ENCODE assay signal across 17 cellular contexts in the genomic region with DNA sequence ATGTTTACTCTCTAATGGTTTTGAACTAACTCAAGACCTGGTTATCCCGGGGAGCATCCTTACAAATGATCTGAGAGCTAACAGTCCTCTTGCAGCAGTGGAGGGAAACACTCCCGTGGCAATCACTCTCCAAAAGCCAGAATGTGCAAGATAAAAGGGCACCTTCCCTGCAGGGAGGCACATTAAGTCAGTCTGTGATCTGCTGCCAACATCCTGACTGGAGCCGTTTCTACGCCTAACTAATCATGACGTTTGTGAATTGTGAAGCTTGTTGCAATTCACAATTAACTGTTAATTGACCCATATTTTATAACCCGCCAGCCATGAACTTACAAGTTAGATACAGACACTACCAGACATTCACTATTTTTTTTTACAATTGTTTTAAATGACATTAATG. TPM values are rescaled to one million over a fixed set of nuclear protein-coding genes. Genes with fewer than 3 reads are reported as not detected.
A peak's percentile ranks its signal among the peaks of the same experiment; 100 is the strongest.
DNase-seq lines count a peak whose midpoint lies in the region; ATAC-seq and TF ChIP-seq lines count a peak whose summit lies in the region.
"Had no signal": no experiment of that assay in that cellular context is flagged by ENCODE, and none has a peak within 500 bp of the region (broad histone marks: within the 10 kb centered on the region; RNA-seq: fewer than 3 reads in every experiment).

No MANE protein-coding gene starts in this region.

- intact Hi-C loops in stomach (cut with DNase I; ENCODE audit: low total_unique reads) = no loop called here

- H3K4me1 Mint-ChIP-seq in endodermal cell = peaks cover 23% of the 10 kb centered on the region

- ATAC-seq in HG03108 (IDR thresholded peaks at IDR 0.05; ENCODE audit: unreplicated experiment) (no peak), HG03196 (IDR thresholded peaks at IDR 0.05; ENCODE audit: unreplicated experiment) (no peak)
- ATAC-seq: activated CD8-positive, alpha-beta T cell treated with anti-CD3 and anti-CD28 coated beads, Interleukin-2, amount 10 ng/mL, durations not matched to agents 7 days and 5 days; activated T-cell treated with anti-CD3 and anti-CD28 coated beads, Interleukin-2, amount 50 U/mL, for 72 hours; stimulated activated naive B cell treated with anti-CD40 and anti-IgM and Interleukin-4, amounts not matched to agents 10 μg/mL and 1 μg/mL and 100 μg/mL, for 72 hours; T-cell had no signal

- no peak overlapping the region for H3K4me3 ChIP-seq in BLaER1
- no peak overlapping the region for H3K4me3 ChIP-seq in endodermal cell (ENCODE audit: low read length)
- no peak overlapping the region for H3K4me3 ChIP-seq in stomach
- H3K4me3 ChIP-seq: transverse colon had no signal

- peaks cover 11% of the 10 kb centered on the region for H3K36me3 Mint-ChIP-seq in endodermal cell (ENCODE audit: low read depth)
- H3K36me3 Mint-ChIP-seq: activated naive CD8-positive, alpha-beta T cell treated with anti-CD3 and anti-CD28 coated beads for 36 hours; stimulated activated naive B cell treated with anti-CD40 and anti-IgM and Interleukin-4, amounts not matched to agents 10 μg/mL and 1 μg/mL and 100 μg/mL, for 72 hours; T-cell had no signal

- no peak overlapping the region for H3K27ac ChIP-seq in BLaER1
- no peak overlapping the region for H3K27ac ChIP-seq in endodermal cell (ENCODE audit: low read depth, low read length)
- no peak overlapping the region for H3K27ac ChIP-seq in stomach
- H3K27ac ChIP-seq: transverse colon had no signal

- H3K9me3 ChIP-seq in BLaER1 (no peaks in the 10 kb centered on the region), endodermal cell (ENCODE audit: control insufficient read depth, low read length) (no peaks in the 10 kb centered on the region), stomach (no peaks in the 10 kb centered on the region)
- H3K9me3 ChIP-seq: transverse colon had no signal

- no peaks in the 10 kb centered on the region for H3K9me3 Mint-ChIP-seq in endodermal cell
- H3K9me3 Mint-ChIP-seq: activated B cell treated with CpG ODN at 0.5 μM for 24 hours; activated naive CD8-positive, alpha-beta T cell treated with anti-CD3 and anti-CD28 coated beads for 36 hours; activated T-cell treated with anti-CD3 and anti-CD28 coated beads, Interleukin-2, amount 50 U/mL, for 72 hours; stimulated activated naive B cell treated with anti-CD40 and anti-IgM and Interleukin-4, amounts not matched to agents 10 μg/mL and 1 μg/mL and 100 μg/mL, for 72 hours; T-cell had no signal

- H3K4me2 ChIP-seq in BLaER1 = peak overlapping the region; percentile 20

- H3K36me3 ChIP-seq in BLaER1 = no peaks in the 10 kb centered on the region
- no peaks in the 10 kb centered on the region for H3K36me3 ChIP-seq in endodermal cell (ENCODE audit: control insufficient read depth, insufficient read depth, low read length)
- H3K36me3 ChIP-seq in stomach = no peaks in the 10 kb centered on the region
- H3K36me3 ChIP-seq: transverse colon had no signal

- no peak overlapping the region for H3K4me3 Mint-ChIP-seq in endodermal cell
- H3K4me3 Mint-ChIP-seq: activated B cell treated with CpG ODN at 0.5 μM for 24 hours; activated CD8-positive, alpha-beta T cell treated with anti-CD3 and anti-CD28 coated beads, Interleukin-2, amount 10 ng/mL, durations not matched to agents 7 days and 5 days; activated naive CD8-positive, alpha-beta T cell treated with anti-CD3 and anti-CD28 coated beads for 36 hours; activated T-cell treated with anti-CD3 and anti-CD28 coated beads, Interleukin-2, amount 50 U/mL, for 72 hours; stimulated activated naive B cell treated with anti-CD40 and anti-IgM and Interleukin-4, amounts not matched to agents 10 μg/mL and 1 μg/mL and 100 μg/mL, for 72 hours; T-cell had no signal

- no peak for TF ChIP-seq CTCF in endodermal cell (conservative IDR thresholded peaks at IDR 0.05)
- no peak for TF ChIP-seq CTCF in stomach (IDR thresholded peaks at IDR 0.05)

- TF ChIP-seq EP300 in stomach (IDR thresholded peaks at IDR 0.05) = no peak

- H3K27me3 ChIP-seq in BLaER1 (no peaks in the 10 kb centered on the region), endodermal cell (ENCODE audit: control insufficient read depth, insufficient read depth, low read length, poor library complexity, severe bottlenecking) (no peaks in the 10 kb centered on the region), stomach (no peaks in the 10 kb centered on the region)
- H3K27me3 ChIP-seq: transverse colon had no signal

- peaks cover 17% of the 10 kb centered on the region for H3K4me1 ChIP-seq in BLaER1
- peaks cover 5% of the 10 kb centered on the region for H3K4me1 ChIP-seq in endodermal cell (ENCODE audit: control insufficient read depth, insufficient read depth, low read length)
- no peaks in the 10 kb centered on the region for H3K4me1 ChIP-seq in stomach
- H3K4me1 ChIP-seq: transverse colon had no signal

- no peak overlapping the region for H3K9ac ChIP-seq in BLaER1
- H3K9ac ChIP-seq in endodermal cell (ENCODE audit: extremely low read depth, low read length, poor library complexity, severe bottlenecking) = no peak overlapping the region

- peak overlapping the region; percentile 8 for H3K27ac Mint-ChIP-seq in endodermal cell
- H3K27ac Mint-ChIP-seq: activated B cell treated with CpG ODN at 0.5 μM for 24 hours; activated CD8-positive, alpha-beta T cell treated with anti-CD3 and anti-CD28 coated beads, Interleukin-2, amount 10 ng/mL, durations not matched to agents 7 days and 5 days; activated naive CD8-positive, alpha-beta T cell treated with anti-CD3 and anti-CD28 coated beads for 36 hours; activated T-cell treated with anti-CD3 and anti-CD28 coated beads, Interleukin-2, amount 50 U/mL, for 72 hours; stimulated activated naive B cell treated with anti-CD40 and anti-IgM and Interleukin-4, amounts not matched to agents 10 μg/mL and 1 μg/mL and 100 μg/mL, for 72 hours; T-cell had no signal

- H3K27me3 Mint-ChIP-seq in endodermal cell (ENCODE audit: insufficient read depth) = peaks cover 78% of the 10 kb centered on the region

- DNase-seq in DMS79 treated with DMSO at 0.1 percent for 48 hours (lab: John Stamatoyannopoulos, UW) = peak; percentile 78
- peak; percentile 63 for DNase-seq in NCI-H2227 (lab: John Stamatoyannopoulos, UW; ENCODE audit: unreplicated experiment)
- peak; percentile 71 for DNase-seq in endodermal cell
- no peak for DNase-seq in activated CD8-positive, alpha-beta memory T cell treated with anti-CD3 and anti-CD28 coated beads, Interleukin-2, amount 50 U/mL, for 48 hours
- no peak for DNase-seq in stomach
- DNase-seq: activated B cell treated with CpG ODN at 0.5 μM for 24 hours; activated CD8-positive, alpha-beta T cell treated with anti-CD3 and anti-CD28 coated beads, Interleukin-2, amount 10 ng/mL, durations not matched to agents 7 days and 5 days; activated naive CD8-positive, alpha-beta T cell treated with anti-CD3 and anti-CD28 coated beads for 36 hours; activated T-cell treated with anti-CD3 and anti-CD28 coated beads, Interleukin-2, amount 50 U/mL, for 72 hours; effector CD4-positive, alpha-beta T cell; GOT3; stimulated activated naive B cell treated with anti-CD40 and anti-IgM and Interleukin-4, amounts not matched to agents 10 μg/mL and 1 μg/mL and 100 μg/mL, for 72 hours; T-cell; transverse colon had no signal

- 29 to 47% methylated on average over 5 to 6 of the region's 6 CpGs for WGBS in endodermal cell (ENCODE audit: insufficient coverage in 1 of 2, insufficient read length in 1 of 2), 2 experiments
- WGBS in stomach, 5 donors = 34 to 38% (median 37%) methylated on average over 6 of the region's 6 CpGs

- no peaks in the 10 kb centered on the region for H4K20me1 ChIP-seq in BLaER1

- TF ChIP-seq POLR2A in stomach (IDR thresholded peaks at IDR 0.05) = no peak

RNA-seq across cellular contexts. Expression of a gene that starts 52.1 kb away (rescaled TPM):
- total RNA-seq in endodermal cell (10 to 100 TPM; 11.4 to 15.0 TPM), stomach (100 to 1,000 TPM in 3 of 5 donors, 10 to 100 TPM in 2; 32.7 to 142 (median 104) TPM)
- 18.1 TPM for polyA plus RNA-seq in endodermal cell (2013, experiment 1 of 2)
- polyA plus RNA-seq in endodermal cell (2013, experiment 2 of 2) = 13.2 TPM
- 10 to 100 TPM; 17.9 to 23.7 (median 18.7) TPM for polyA plus RNA-seq in stomach

Comparison
In these comparisons a context has a peak if more than half of its experiments do, and no peak if none do; other contexts are left out.
1. DNase-seq: peak in DMS79 treated with DMSO at 0.1 percent for 48 hours (single experiment), NCI-H2227 (single experiment) and endodermal cell (single experiment); none in activated CD8-positive, alpha-beta memory T cell treated with anti-CD3 and anti-CD28 coated beads, Interleukin-2, amount 50 U/mL, for 48 hours (single experiment) and stomach (single experiment).